Comparison of ENCODE assay signal across 8 cellular contexts in the genomic region with DNA sequence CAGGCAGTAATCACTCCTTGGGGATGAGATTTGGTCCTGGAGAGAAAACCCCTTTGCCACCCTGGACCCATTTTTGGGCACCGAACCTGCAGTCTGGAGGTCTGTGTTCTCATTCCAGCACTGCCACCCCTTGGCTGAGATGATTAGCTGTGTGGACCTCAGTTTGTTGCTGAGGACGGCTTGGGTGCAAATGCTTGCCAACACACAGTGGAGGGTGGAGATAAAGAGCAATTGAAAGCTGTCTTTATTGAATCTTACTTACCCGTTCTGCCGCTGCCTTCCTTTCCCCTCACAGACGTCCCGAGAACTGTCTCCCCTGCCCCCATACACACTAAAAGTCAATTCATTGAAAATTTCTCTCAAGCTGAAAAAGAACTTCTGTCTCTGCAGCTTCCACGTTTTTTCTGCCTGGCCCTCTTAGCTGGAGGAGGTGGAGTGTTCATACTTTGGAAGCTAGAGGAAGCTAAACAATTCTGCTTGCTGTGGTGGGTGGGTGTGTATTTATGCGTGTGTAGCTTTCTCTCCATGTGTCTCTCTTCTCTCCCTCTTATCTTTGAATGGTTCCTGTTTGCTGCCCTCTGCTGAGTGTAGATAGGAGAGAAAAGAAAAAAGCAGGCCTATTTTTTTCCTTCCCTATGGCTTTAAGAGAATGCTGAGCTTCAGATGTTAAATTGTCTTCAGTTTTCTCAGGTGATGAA. TPM values are rescaled to one million over a fixed set of nuclear protein-coding genes. Genes with fewer than 3 reads are reported as not detected.
DNase-seq lines count a peak whose midpoint lies in the region; ATAC-seq and TF ChIP-seq lines count a peak whose summit lies in the region.

No MANE protein-coding gene starts in this region.

- no peak overlapping the region for H2BK120ac ChIP-seq in trophoblast cell (ENCODE audit: insufficient read depth, low read length, poor library complexity)

- H3K9ac ChIP-seq in trophoblast cell (ENCODE audit: low read length), result no peak overlapping the region

- no TSS peak for BruUV-seq in Panc1 (replicated peaks; lab: Mats Ljungman, UMichigan)

- H3K4me1 ChIP-seq in Panc1 (ENCODE audit: control insufficient read depth, insufficient read depth, low read length) (peaks cover 19% of the 10 kb centered on the region), trophoblast cell (ENCODE audit: control insufficient read depth in 1 of 2, insufficient read depth in 2 of 2, low read length in 2 of 2) (peaks cover 25 to 30% of the 10 kb centered on the region in 2 experiments)

- H4K12ac ChIP-seq in trophoblast cell (ENCODE audit: low read depth, low read length), result no peak overlapping the region

- no peak overlapping the region for H2BK12ac ChIP-seq in trophoblast cell (ENCODE audit: low read length)

- no peak overlapping the region for H3K23ac ChIP-seq in trophoblast cell (ENCODE audit: low read length)

- H3K27ac ChIP-seq in Panc1 (ENCODE audit: low read length) (no peak overlapping the region; the same call in 1 of the 2 replicates), trophoblast cell (ENCODE audit: low read depth, low read length) (no peak overlapping the region)

- H2AK5ac ChIP-seq in trophoblast cell (ENCODE audit: low read length), result peak overlapping the region; percentile 24

- H3K4me3 ChIP-seq in AG09309 (ENCODE audit: control insufficient read depth, low read depth, low read length), result no peak overlapping the region
- H3K4me3 ChIP-seq in GM12864 (ENCODE audit: low read depth, low read length), result no peak overlapping the region
- H3K4me3 ChIP-seq in Panc1 (ENCODE audit: low read depth in 2 of 2, low read length in 2 of 2), result no peak overlapping the region
- H3K4me3 ChIP-seq in trophoblast cell (ENCODE audit: low read depth, low read length), result no peak overlapping the region

- H3K9me3 ChIP-seq in Panc1 (ENCODE audit: control insufficient read depth, insufficient read depth, low read depth, low read length) (no peaks in the 10 kb centered on the region), trophoblast cell (ENCODE audit: insufficient read depth, low read depth, low read length) (no peaks in the 10 kb centered on the region)

- no peak for DNase-seq in AG09309 (ENCODE audit: low read depth)
- no peak for DNase-seq in GM12864 (ENCODE audit: low read depth)
- no peak for DNase-seq in Panc1 (ENCODE audit: low read depth, low spot score)
- DNase-seq in erythroblast (lab: John Stamatoyannopoulos, UW), result peak; percentile 89 to 93
- DNase-seq in trophoblast cell, result peak in 1 of 2 donors; percentile 62
- no peak for DNase-seq in GM19240 (ENCODE audit: insufficient read length, low spot score)
- no peak for DNase-seq in activated CD4-positive, alpha-beta T cell treated with anti-CD3 and anti-CD28 coated beads for 48 hours

- no peak overlapping the region for H3K4ac ChIP-seq in trophoblast cell (ENCODE audit: low read depth, low read length)

- peak; percentile 54 for TF ChIP-seq POLR2A in erythroblast (IDR thresholded peaks at IDR 0.05; ENCODE audit: low read length)

- POLR2A ChIA-PET in Panc1 (lab: Charles Lee), result interaction anchor here (0.6 kb wide), 1 partner anchor 435 kb away, joined by 5 read pairs; no protein-coding TSS in a partner anchor

- peak; percentile 55 for TF ChIP-seq CTCF in AG09309 (IDR thresholded peaks at IDR 0.05; ENCODE audit: control insufficient read depth, insufficient read depth, low read depth, low read length, missing control alignments)
- TF ChIP-seq CTCF in GM12864 (IDR thresholded peaks at IDR 0.05; ENCODE audit: low read depth, low read length, missing control alignments), result peak; percentile 12
- TF ChIP-seq CTCF in Panc1 (IDR thresholded peaks at IDR 0.05), result peak; percentile 59; the same call in 1 of the 2 replicates

- no CpG with 5 or more reads among the region's 8 CpGs for WGBS in trophoblast cell (ENCODE audit: extremely low coverage, insufficient coverage, insufficient read length)

- H3K36me3 ChIP-seq in Panc1 (ENCODE audit: control insufficient read depth, insufficient read depth, low read length) (no peaks in the 10 kb centered on the region), trophoblast cell (ENCODE audit: control insufficient read depth in 1 of 2, insufficient read depth in 2 of 2, low read length in 2 of 2) (peaks cover 27 to 33% of the 10 kb centered on the region in 2 experiments)

- peaks cover 6% of the 10 kb centered on the region for H3K79me2 ChIP-seq in trophoblast cell (ENCODE audit: control insufficient read depth, insufficient read depth, low read length, poor library complexity)

- no peaks in the 10 kb centered on the region for H3K27me3 ChIP-seq in Panc1 (ENCODE audit: control insufficient read depth, insufficient read depth, low read length)
- no peaks in the 10 kb centered on the region for H3K27me3 ChIP-seq in trophoblast cell (ENCODE audit: insufficient read depth, low read length)

- H4K91ac ChIP-seq in trophoblast cell (ENCODE audit: low read depth, low read length), result no peak overlapping the region

- in situ Hi-C loops in Panc1 (cut with HindIII; ENCODE audit: low pct_unique_long_range_greater_than_20kb, low sequenced_read_pairs), result no loop called here

- H2AFZ ChIP-seq in trophoblast cell (ENCODE audit: insufficient read depth, low read length, poor library complexity), result no peak overlapping the region

- peaks cover 4% of the 10 kb centered on the region for H3K79me1 ChIP-seq in trophoblast cell (ENCODE audit: low read length)

- CTCF ChIA-PET in Panc1 (lab: Charles Lee), result interaction anchor here (0.9 to 1.2 kb wide), 2 partner anchors 125 to 209 kb away, joined by 3 to 9 read pairs; no protein-coding TSS in a partner anchor

- H3K4me2 ChIP-seq in trophoblast cell (ENCODE audit: low read length), result no peak overlapping the region

- H3K18ac ChIP-seq in trophoblast cell (ENCODE audit: low read length), result no peak overlapping the region

- ATAC-seq in Panc1, result no peak
- ATAC-seq in GM21576 (IDR thresholded peaks at IDR 0.05; ENCODE audit: unreplicated experiment), result no peak

- intact Hi-C loops in Panc1 (cut with micrococcal nuclease; ENCODE audit: unreplicated experiment), result loop anchor here (5.0 kb wide), 1 partner anchor 205 kb away; no protein-coding TSS in a partner anchor

- H2BK5ac ChIP-seq in trophoblast cell (ENCODE audit: low read depth, low read length, poor library complexity), result no peak overlapping the region

- H3K14ac ChIP-seq in trophoblast cell (ENCODE audit: low read length), result no peak overlapping the region

- no peak overlapping the region for H4K8ac ChIP-seq in trophoblast cell (ENCODE audit: low read depth, low read length)

RNA-seq across cellular contexts. Expression of gene GALNT10, which starts 6.6 kb away (rescaled TPM):
- total RNA-seq in Panc1 (2021; ENCODE audit: unreplicated experiment), result 50.5 TPM
- polyA plus RNA-seq in Panc1 (2012; ENCODE audit: insufficient read length), result 44.0 TPM
- 135 and 140 TPM in 2 replicates for polyA plus RNA-seq in trophoblast cell (2013)

Comparison
In these comparisons a context has a peak if more than half of its experiments do, and no peak if none do; other contexts are left out.
1. DNase-seq: peak in erythroblast (2 of 2); none in AG09309 (single experiment), GM12864 (single experiment), Panc1 (single experiment), GM19240 (single experiment) and activated CD4-positive, alpha-beta T cell treated with anti-CD3 and anti-CD28 coated beads for 48 hours (single experiment).
2. Peak in every context shown above with its lines, with median percentiles within 50 percentile points of each other: CTCF ChIP-seq.